In genomic region chr17:78315355-78316114, GRCh38 we compare ENCODE assay signal across 8 cellular contexts. TPM values are rescaled to one million over a fixed set of nuclear protein-coding genes. Genes with fewer than 3 reads are reported as not detected.
A peak's percentile ranks its signal among the peaks of the same experiment; 100 is the strongest.
DNase-seq lines count a peak whose midpoint lies in the region; ATAC-seq, FAIRE-seq and TF ChIP-seq lines count a peak whose summit lies in the region.

No MANE protein-coding gene starts in this region.

- RAD21 ChIA-PET in HCT116 (lab: Charles Lee; ENCODE audit: low non-redundant PET in 1 of 2, low total read pairs in 2 of 2, uncharacterized antibody in 2 of 2, unreplicated experiment in 2 of 2): interaction anchor here (1.0 to 2.1 kb wide), 5 partner anchors 13 to 106 kb away, joined by 3 to 6 read pairs (median 3); no protein-coding TSS in a partner anchor

- no peaks in the 10 kb centered on the region for H3K9me2 ChIP-seq in HCT116 (ENCODE audit: insufficient read depth)

- TF ChIP-seq CTCF in HCT116 (IDR thresholded peaks at IDR 0.05 in 2 of 3, conservative IDR thresholded peaks at IDR 0.05 in 1 of 3; ENCODE audit: borderline replicate concordance in 1 of 3, insufficient read depth in 1 of 3, low read depth in 2 of 3, low read length in 2 of 3) (peak in 2 of 3 experiments; percentile 27 to 31; a peak in 3 of 6 replicates), mucosa of descending colon (IDR thresholded peaks at IDR 0.05) (no peak), D721Med (IDR thresholded peaks at IDR 0.05; ENCODE audit: insufficient read depth, missing control alignments) (no peak)

- H3K27me3 ChIP-seq in HCT116 (ENCODE audit: insufficient read depth, low read length): no peaks in the 10 kb centered on the region

- H3K27ac ChIP-seq in HCT116 (ENCODE audit: low read depth, low read length): peak overlapping the region; percentile 99

- CTCF ChIA-PET in HCT116 (lab: Charles Lee): interaction anchor here (1.4 to 3.4 kb wide), 10 partner anchors 10 to 176 kb away, joined by 3 to 15 read pairs (median 6); partner anchors contain the start of gene SOCS3

- H3K36me3 ChIP-seq in HCT116 (ENCODE audit: control insufficient read depth in 1 of 2, insufficient read depth in 2 of 2, low read length in 2 of 2) (no peaks in the 10 kb centered on the region), mucosa of descending colon (ENCODE audit: low read depth) (no peaks in the 10 kb centered on the region)

- peak overlapping the region; percentile 77 for H3K9ac ChIP-seq in HCT116 (ENCODE audit: low read length)

- intact Hi-C loops in HCT116 (cut with micrococcal nuclease) (loop anchor here (2.0 kb wide), 2 partner anchors 27 to 45 kb away; partner anchors contain the start of gene SOCS3), mucosa of descending colon (cut with DNase I, micrococcal nuclease) (no loop called here)

- no peaks in the 10 kb centered on the region for H3K9me3 ChIP-seq in HCT116 (ENCODE audit: control insufficient read depth in 1 of 2, insufficient read depth in 1 of 2, low read depth in 1 of 2, low read length in 2 of 2)
- H3K9me3 ChIP-seq in mucosa of descending colon: no peaks in the 10 kb centered on the region

- H3K4me1 ChIP-seq in HCT116 (ENCODE audit: control insufficient read depth in 1 of 2, insufficient read depth in 2 of 2, low read length in 2 of 2) (peaks cover 52 to 83% of the 10 kb centered on the region in 2 experiments), mucosa of descending colon (ENCODE audit: low read depth) (peaks cover 44% of the 10 kb centered on the region)

- no peaks in the 10 kb centered on the region for H4K20me1 ChIP-seq in HCT116 (ENCODE audit: insufficient read depth)

- H3K4me3 ChIP-seq in HCT116 (replicated peaks in 1 of 2; ENCODE audit: low read depth in 1 of 2, low read length in 2 of 2) (peak overlapping the region; percentile 57 to 60), mucosa of descending colon (no peak overlapping the region)

- peak; percentile 98 for DNase-seq in A172 (ENCODE audit: low spot score)
- peak; percentile 88 for DNase-seq in HCT116 (ENCODE audit: low read depth, low spot score)
- DNase-seq in activated CD4-positive, alpha-beta T cell treated with anti-CD3 and anti-CD28 coated beads, Interleukin-2, amount 50 U/mL, for 1 hour: peak; percentile 50
- DNase-seq in effector CD4-positive, alpha-beta T cell: peak; percentile 30
- peak; percentile 81 to 92 (median 82) for DNase-seq in mucosa of descending colon
- DNase-seq in stimulated activated naive CD4-positive, alpha-beta T cell treated with Interleukin-2 at 50 U/mL for 16 hours (lab: John Stamatoyannopoulos, UW): peak; percentile 59
- DNase-seq in D721Med (ENCODE audit: insufficient read length, low spot score): no peak

- H2AFZ ChIP-seq in HCT116 (ENCODE audit: low read depth, low read length, poor library complexity, severe bottlenecking): no peak overlapping the region

- no peak for FAIRE-seq in D721Med (lab: Jason Lieb, UNC)

- ATAC-seq in HCT116 (peak; percentile 56), mucosa of descending colon (peak; percentile 46), HG03571 (IDR thresholded peaks at IDR 0.05; ENCODE audit: unreplicated experiment) (no peak)

- TF ChIP-seq RAD21 in HCT116 (IDR thresholded peaks at IDR 0.05; ENCODE audit: low read depth): peak; percentile 65

- BruUV-seq in HCT116 (replicated peaks; lab: Mats Ljungman, UMichigan): TSS peak; percentile 83

- H3K79me2 ChIP-seq in HCT116 (ENCODE audit: insufficient read depth, low read length): no peaks in the 10 kb centered on the region

- POLR2A ChIA-PET in HCT116 (lab: Charles Lee): interaction anchor here (0.6 to 3.9 kb wide), 11 partner anchors 9 to 608 kb away, joined by 3 to 21 read pairs (median 4); partner anchors contain the start of gene SOCS3

- peak overlapping the region; percentile 88 for H3K4me2 ChIP-seq in HCT116 (ENCODE audit: low read length)

- peak; percentile 20 for TF ChIP-seq POLR2A in HCT116 (IDR thresholded peaks at IDR 0.05; ENCODE audit: borderline replicate concordance, extremely low read depth, insufficient read depth, insufficient read length)

TF ChIP-seq in HCT116, 20 proteins besides CTCF, POLR2A, EP300 and RAD21:
- TF ChIP-seq POLR2AphosphoS5 (IDR thresholded peaks at IDR 0.05; ENCODE audit: low read depth, low read length): peak; percentile 79
- peak; percentile 93 for TF ChIP-seq FOSL1 (IDR thresholded peaks at IDR 0.05; ENCODE audit: low read depth)
- no peak for TF ChIP-seq REST (IDR thresholded peaks at IDR 0.05; ENCODE audit: low read depth)
- no peak for TF ChIP-seq ELF1 (IDR thresholded peaks at IDR 0.05; ENCODE audit: borderline replicate concordance, low read depth)
- TF ChIP-seq EGR1 (IDR thresholded peaks at IDR 0.05; ENCODE audit: low read depth): peak; percentile 91
- TF ChIP-seq CBX3 (IDR thresholded peaks at IDR 0.05; ENCODE audit: low read depth): no peak; the same call in 1 of the 2 replicates
- no peak for TF ChIP-seq ZNF274 (IDR thresholded peaks at IDR 0.05; ENCODE audit: low read depth, low read length)
- no peak for TF ChIP-seq SIN3A (IDR thresholded peaks at IDR 0.05; ENCODE audit: low read depth)
- TF ChIP-seq CEBPB (IDR thresholded peaks at IDR 0.05; ENCODE audit: low read depth): no peak
- no peak for TF ChIP-seq TCF7L2 (IDR thresholded peaks at IDR 0.05; ENCODE audit: borderline replicate concordance, extremely low read depth, insufficient read depth, insufficient read length)
- no peak for TF ChIP-seq EZH2 (IDR thresholded peaks at IDR 0.05)
- TF ChIP-seq JUND (IDR thresholded peaks at IDR 0.05): peak; percentile 91
- TF ChIP-seq EZH2phosphoT487 (IDR thresholded peaks at IDR 0.05; ENCODE audit: borderline replicate concordance): no peak
- TF ChIP-seq ZFX (IDR thresholded peaks at IDR 0.05): no peak
- no peak for TF ChIP-seq SRF (IDR thresholded peaks at IDR 0.05; ENCODE audit: low read depth)
- peak; percentile 82 for TF ChIP-seq YY1 (IDR thresholded peaks at IDR 0.05; ENCODE audit: extremely low read depth, insufficient replicate concordance, low read depth, low read length)
- TF ChIP-seq SP1 (IDR thresholded peaks at IDR 0.05; ENCODE audit: low read depth): peak; percentile 88
- peak; percentile 76 for TF ChIP-seq ZBTB33 (IDR thresholded peaks at IDR 0.05; ENCODE audit: extremely low read depth, insufficient replicate concordance, low read length)
- no peak for TF ChIP-seq ATF3 (IDR thresholded peaks at IDR 0.05)
- peak; percentile 93 for TF ChIP-seq MAX (IDR thresholded peaks at IDR 0.05)

RNA-seq across cellular contexts. Expression of gene SOCS3, which starts 44.3 kb away (rescaled TPM):
- 51.0 and 60.2 TPM in 2 replicates for total RNA-seq in A172 (2014; rRNA removed; shearing (Covaris generic))
- total RNA-seq in HCT116 (2021; ENCODE audit: unreplicated experiment): 26.7 TPM
- polyA plus RNA-seq in HCT116 (2012): 23.7 and 28.3 TPM in 2 replicates
- total RNA-seq in mucosa of descending colon: 10 to 100 TPM; 21.9 to 41.3 (median 23.2) TPM

Comparison
In these comparisons a context has a peak if more than half of its experiments do, and no peak if none do; other contexts are left out.
1. CTCF ChIP-seq: peak in HCT116 (2 of 3); none in mucosa of descending colon (single experiment) and D721Med (single experiment).